ENCODE assay signal across 8 cellular contexts in the genomic region with DNA sequence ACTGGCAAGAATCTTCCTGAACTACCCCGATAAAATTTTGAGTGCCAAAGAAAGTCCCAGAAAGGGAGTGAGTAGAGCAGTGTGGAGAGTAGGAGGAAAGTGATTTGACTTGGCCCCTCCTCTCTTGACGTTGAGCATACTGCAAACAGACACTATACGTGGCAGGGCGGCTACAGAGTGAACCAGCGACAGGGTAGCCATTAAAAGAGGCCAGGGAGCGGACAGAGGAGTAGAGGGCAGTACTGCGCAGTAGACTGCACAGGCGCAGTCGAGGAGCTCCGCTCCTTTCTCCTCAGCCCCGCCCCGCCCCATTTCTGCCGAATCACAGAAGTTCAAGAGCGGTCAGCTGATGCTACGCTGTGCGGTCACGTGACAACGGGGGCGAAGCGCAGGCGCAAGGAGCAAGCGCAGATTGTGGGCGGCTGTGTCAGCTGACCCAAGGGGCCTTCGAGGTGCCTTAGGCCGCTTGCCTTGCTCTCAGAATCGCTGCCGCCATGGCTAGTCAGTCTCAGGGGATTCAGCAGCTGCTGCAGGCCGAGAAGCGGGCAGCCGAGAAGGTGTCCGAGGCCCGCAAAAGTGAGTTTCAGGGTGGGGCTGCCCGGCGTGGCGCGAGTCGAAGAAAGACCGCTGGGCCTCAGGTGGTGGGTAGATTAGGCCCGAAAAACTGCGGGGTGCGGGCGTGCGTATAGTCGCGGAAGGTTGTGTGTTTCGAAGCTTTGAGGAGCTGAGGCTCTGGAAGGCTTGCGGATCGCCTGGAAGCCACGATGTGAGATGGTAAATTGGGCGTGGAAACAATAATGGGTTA. TPM values are rescaled to one million over a fixed set of nuclear protein-coding genes. Genes with fewer than 3 reads are reported as not detected.
DNase-seq lines count a peak whose midpoint lies in the region; ATAC-seq lines count a peak whose summit lies in the region.

ATP6V1G1 (plus strand) TSS at position 425 of the 805 bp plus-strand sequence; CDS start at position 495, 70 bp downstream.

- H3K4me2 ChIP-seq in BLaER1 treated with 17β-estradiol and CSF1 and Interleukin-3, amounts not matched to agents 10 nM and 100 nM = peak within 1 kb of the TSS; percentile 87 to 98 (median 94)

- H3K27me3 ChIP-seq in BLaER1 treated with 17β-estradiol and CSF1 and Interleukin-3, amounts not matched to agents 10 nM and 100 nM = no peaks in the 10 kb centered on the region

- H3K9me3 ChIP-seq in BLaER1 treated with 17β-estradiol and CSF1 and Interleukin-3, amounts not matched to agents 10 nM and 100 nM (replicated peaks in 1 of 11) = no peaks in the 10 kb centered on the region

- POLR2A ChIA-PET in activated CD4-positive, alpha-beta T cell treated with anti-CD3 and anti-CD28 coated beads, Interleukin-2, amount 10 ng/mL, durations not matched to agents 7 days and 5 days (lab: Charles Lee) = interaction anchor here (0.6 to 0.9 kb wide), 2 partner anchors 12 to 104 kb away, joined by 3 to 6 read pairs; no protein-coding TSS in a partner anchor

- H3K9ac ChIP-seq in BLaER1 treated with 17β-estradiol and CSF1 and Interleukin-3, amounts not matched to agents 10 nM and 100 nM = peak within 1 kb of the TSS; percentile 93 to 99 (median 97)

- peaks cover 0 to 17% (median 8%) of the 10 kb centered on the region in 11 experiments; a peak in 14 of 22 replicates for H3K36me3 ChIP-seq in BLaER1 treated with 17β-estradiol and CSF1 and Interleukin-3, amounts not matched to agents 10 nM and 100 nM

- peaks cover 11 to 45% (median 41%) of the 10 kb centered on the region in 11 experiments; a peak in 15 of 22 replicates for H4K20me1 ChIP-seq in BLaER1 treated with 17β-estradiol and CSF1 and Interleukin-3, amounts not matched to agents 10 nM and 100 nM

- H3K4me1 Mint-ChIP-seq in activated CD4-positive, alpha-beta T cell treated with anti-CD3 and anti-CD28 coated beads, Interleukin-2, amount 10 ng/mL, durations not matched to agents 7 days and 5 days = peaks cover 49% of the 10 kb centered on the region

- peak within 1 kb of the TSS; percentile 95 to 99 (median 97) for H3K27ac ChIP-seq in BLaER1 treated with 17β-estradiol and CSF1 and Interleukin-3, amounts not matched to agents 10 nM and 100 nM

- H3K4me3 ChIP-seq in BLaER1 treated with 17β-estradiol and CSF1 and Interleukin-3, amounts not matched to agents 10 nM and 100 nM = peak within 1 kb of the TSS; percentile 73 to 97 (median 91)

- peaks cover 41 to 57% (median 44%) of the 10 kb centered on the region in 10 experiments for H3K4me1 ChIP-seq in BLaER1 treated with 17β-estradiol and CSF1 and Interleukin-3, amounts not matched to agents 10 nM and 100 nM

- peak within 1 kb of the TSS; percentile 97 for H3K27ac Mint-ChIP-seq in activated CD4-positive, alpha-beta T cell treated with anti-CD3 and anti-CD28 coated beads, Interleukin-2, amount 10 ng/mL, durations not matched to agents 7 days and 5 days

- ATAC-seq in GM19328 (IDR thresholded peaks at IDR 0.05; ENCODE audit: unreplicated experiment) = peak; percentile 96
- peak; percentile 94 for ATAC-seq in HG03520 (IDR thresholded peaks at IDR 0.05; ENCODE audit: unreplicated experiment)

- H3K4me3 Mint-ChIP-seq in activated CD4-positive, alpha-beta T cell treated with anti-CD3 and anti-CD28 coated beads, Interleukin-2, amount 10 ng/mL, durations not matched to agents 7 days and 5 days = peak within 1 kb of the TSS; percentile 99

- H3K9me3 Mint-ChIP-seq in activated CD4-positive, alpha-beta T cell treated with anti-CD3 and anti-CD28 coated beads, Interleukin-2, amount 10 ng/mL, durations not matched to agents 7 days and 5 days = no peaks in the 10 kb centered on the region

- H3K27me3 Mint-ChIP-seq in activated CD4-positive, alpha-beta T cell treated with anti-CD3 and anti-CD28 coated beads, Interleukin-2, amount 10 ng/mL, durations not matched to agents 7 days and 5 days = peaks cover 2% of the 10 kb centered on the region

- peak; percentile 99 for DNase-seq in NCI-H69 (lab: John Stamatoyannopoulos, UW)
- DNase-seq in activated CD4-positive, alpha-beta T cell treated with anti-CD3 and anti-CD28 coated beads, Interleukin-2, amount 10 ng/mL, durations not matched to agents 7 days and 5 days = peak; percentile 100
- DNase-seq in dedifferentiated amniotic fluid mesenchymal stem cell (ENCODE audit: extremely low spot score) = peak; percentile 99
- DNase-seq in left kidney (ENCODE audit: low read depth, low spot score) = peak; percentile 100
- peak; percentile 100 for DNase-seq in stimulated activated CD4-positive, alpha-beta T cell treated with anti-CD3 and anti-CD28 coated beads, Interleukin-2, amount 100 ng/mL, for 24 hours

- CTCF ChIA-PET in activated CD4-positive, alpha-beta T cell treated with anti-CD3 and anti-CD28 coated beads, Interleukin-2, amount 10 ng/mL, durations not matched to agents 7 days and 5 days (lab: Charles Lee) = interaction anchor here (0.9 to 2.2 kb wide), 10 partner anchors 19 to 198 kb away, joined by 3 to 11 read pairs (median 3); no protein-coding TSS in a partner anchor

- peaks cover 32% of the 10 kb centered on the region for H3K36me3 Mint-ChIP-seq in activated CD4-positive, alpha-beta T cell treated with anti-CD3 and anti-CD28 coated beads, Interleukin-2, amount 10 ng/mL, durations not matched to agents 7 days and 5 days (ENCODE audit: low read depth)

RNA-seq across cellular contexts. Expression of gene ATP6V1G1, which starts in this region (rescaled TPM):
- 10 to 100 TPM; 89.0 to 94.8 TPM for total RNA-seq in activated CD4-positive, alpha-beta T cell treated with anti-CD3 and anti-CD28 coated beads, Interleukin-2, amount 10 ng/mL, durations not matched to agents 7 days and 5 days

Comparison
In these comparisons a context has a peak if more than half of its experiments do, and no peak if none do; other contexts are left out.
1. Peak in every context shown above with its lines: DNase-seq, ATAC-seq, H3K4me3 ChIP-seq and H3K27ac ChIP-seq.